In the genomic region with DNA sequence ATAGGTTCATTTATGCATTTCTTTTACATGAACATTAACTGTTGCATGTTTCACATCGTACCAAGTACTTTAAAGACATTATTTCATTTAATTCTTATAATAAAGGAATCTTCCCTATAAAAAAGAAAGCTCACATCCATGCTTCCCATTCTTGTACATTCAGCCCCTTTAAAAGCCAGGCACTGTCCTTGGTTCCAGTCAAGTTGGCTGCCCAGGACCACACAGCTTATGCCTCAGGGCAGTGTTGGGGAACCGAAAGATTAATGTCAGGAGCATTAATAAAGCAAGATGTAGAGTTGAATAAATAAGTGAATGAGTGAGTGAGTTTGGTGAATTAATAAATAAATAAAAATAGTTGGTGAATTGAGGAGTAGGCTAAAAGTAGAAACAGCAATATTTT, we compare ENCODE assay signal across 20 cellular contexts.
DNase-seq lines count a peak whose midpoint lies in the region; FAIRE-seq and TF ChIP-seq lines count a peak whose summit lies in the region.
"Had no signal": no experiment of that assay in that cellular context is flagged by ENCODE, and none has a peak within 500 bp of the region (broad histone marks: within the 10 kb centered on the region; RNA-seq: fewer than 3 reads in every experiment).

No MANE protein-coding gene starts in this region.

- no peak overlapping the region for H3K4me3 Mint-ChIP-seq in H9
- H3K4me3 Mint-ChIP-seq: CD4-positive, alpha-beta T cell; CD8-positive, alpha-beta T cell had no signal

- TF ChIP-seq CTCF in H9 (conservative IDR thresholded peaks at IDR 0.05) (no peak), keratinocyte (optimal IDR thresholded peaks at IDR 0.05 in 1 of 3, IDR thresholded peaks at IDR 0.05 in 1 of 3, conservative IDR thresholded peaks at IDR 0.05 in 1 of 3; ENCODE audit: extremely low read depth in 1 of 3, insufficient read depth in 2 of 3, low read length in 3 of 3) (no peak)

- H2AK5ac ChIP-seq in H9 (ENCODE audit: insufficient read length, low read length): no peak overlapping the region

- H3K4ac ChIP-seq in H9 (ENCODE audit: low read depth, low read length): no peak overlapping the region; the same call in 1 of the 2 replicates

- H3K9me1 ChIP-seq in keratinocyte (ENCODE audit: control insufficient read depth, extremely low read depth, insufficient read depth, low read length): no peaks in the 10 kb centered on the region

- H3K4me1 ChIP-seq in H9 (ENCODE audit: insufficient read depth, low read length) (peaks cover 7% of the 10 kb centered on the region), HUES48 (ENCODE audit: control insufficient read depth, insufficient read depth, low read length) (peaks cover 19% of the 10 kb centered on the region), keratinocyte (ENCODE audit: control insufficient read depth, extremely low read depth, insufficient read depth, low read length) (peaks cover 23% of the 10 kb centered on the region), small intestine (ENCODE audit: control insufficient read depth in 2 of 2, insufficient read depth in 1 of 2, low read depth in 1 of 2, low read length in 1 of 2) (no peaks in the 10 kb centered on the region)
- H3K4me1 ChIP-seq: BLaER1 treated with 17β-estradiol and CSF1 and Interleukin-3, amounts not matched to agents 10 nM and 100 nM; Caco-2 had no signal

- H4K8ac ChIP-seq in H9 (replicated peaks; ENCODE audit: insufficient read length, low read depth, low read length): no peak overlapping the region

- H3K9me3 ChIP-seq in H9 (ENCODE audit: control insufficient read depth, low read depth, low read length) (no peaks in the 10 kb centered on the region), HUES48 (ENCODE audit: control insufficient read depth, insufficient read depth, low read length) (no peaks in the 10 kb centered on the region), keratinocyte (ENCODE audit: control insufficient read depth, low read depth, low read length) (no peaks in the 10 kb centered on the region), small intestine (ENCODE audit: control insufficient read depth, low read depth) (no peaks in the 10 kb centered on the region)
- H3K9me3 ChIP-seq: Caco-2 had no signal

- no peak overlapping the region for H4K91ac ChIP-seq in H9 (ENCODE audit: insufficient read length, low read depth, low read length)

- H3K4me2 ChIP-seq in H9 (ENCODE audit: insufficient read depth, insufficient read length, low read length): no peak overlapping the region
- H3K4me2 ChIP-seq in keratinocyte (ENCODE audit: control insufficient read depth, extremely low read depth, insufficient read depth, low read depth, low read length): no peak overlapping the region
- H3K4me2 ChIP-seq: BLaER1 treated with 17β-estradiol and CSF1 and Interleukin-3, amounts not matched to agents 10 nM and 100 nM had no signal

- peaks cover 17 to 22% of the 10 kb centered on the region in 2 experiments for H3K4me1 Mint-ChIP-seq in H9

- no peaks in the 10 kb centered on the region for H3K27me3 ChIP-seq in H9 (ENCODE audit: insufficient read depth, low read length)
- no peaks in the 10 kb centered on the region for H3K27me3 ChIP-seq in HUES48 (ENCODE audit: control insufficient read depth, insufficient read depth, low read length)
- no peaks in the 10 kb centered on the region for H3K27me3 ChIP-seq in keratinocyte (ENCODE audit: control insufficient read depth, extremely low read depth, insufficient read depth, low read length)
- H3K27me3 ChIP-seq in small intestine (ENCODE audit: control insufficient read depth in 2 of 2, insufficient read depth in 2 of 2, low read length in 2 of 2): no peaks in the 10 kb centered on the region
- H3K27me3 ChIP-seq: BLaER1 treated with 17β-estradiol and CSF1 and Interleukin-3, amounts not matched to agents 10 nM and 100 nM had no signal

- no peak overlapping the region for H3K56ac ChIP-seq in H9 (ENCODE audit: insufficient read length, low read depth, low read length)

- peak overlapping the region in 2 of 3 experiments; percentile 67 to 72; a peak in 3 of 7 replicates for H3K27ac Mint-ChIP-seq in H9
- H3K27ac Mint-ChIP-seq: CD4-positive, alpha-beta T cell; CD8-positive, alpha-beta T cell had no signal

- DNase-seq in H9: no peak
- DNase-seq in keratinocyte (ENCODE audit: low read depth, low spot score): no peak
- no peak for DNase-seq in small intestine
- DNase-seq in glomerular visceral epithelial cell (ENCODE audit: extremely low spot score): no peak
- DNase-seq: 8988T; ACHN; Caco-2; Calu3; CD4-positive, alpha-beta T cell; CD8-positive, alpha-beta T cell; DMS79 treated with DMSO at 0.1 percent for 48 hours; GF-D8 had no signal

- no peaks in the 10 kb centered on the region for H3K9me3 Mint-ChIP-seq in H9
- H3K9me3 Mint-ChIP-seq: CD4-positive, alpha-beta T cell; CD8-positive, alpha-beta T cell had no signal

- H3T11ph ChIP-seq in H9 (ENCODE audit: low read length): no peak overlapping the region

- dilution Hi-C loops in keratinocyte (cut with MboI; ENCODE audit: extremely low pct_ligation_motif_present, low sequenced_read_pairs): no loop called here

- H3K79me1 ChIP-seq in H9 (ENCODE audit: insufficient read depth, low read depth, low read length, poor library complexity, severe bottlenecking): no peaks in the 10 kb centered on the region

- H3K27ac ChIP-seq in H9 (ENCODE audit: insufficient read length, low read depth, low read length): no peak overlapping the region
- H3K27ac ChIP-seq in HUES48 (ENCODE audit: low read depth, low read length): peak overlapping the region; percentile 49
- H3K27ac ChIP-seq in keratinocyte (ENCODE audit: control insufficient read depth, insufficient read depth, low read length): no peak overlapping the region
- H3K27ac ChIP-seq in small intestine (ENCODE audit: low read depth in 1 of 2, low read length in 1 of 2): no peak overlapping the region
- H3K27ac ChIP-seq: BLaER1 treated with 17β-estradiol and CSF1 and Interleukin-3, amounts not matched to agents 10 nM and 100 nM; C4-2B had no signal

- peak; percentile 58 for FAIRE-seq in keratinocyte (lab: Jason Lieb, UNC)
- FAIRE-seq in small intestine (lab: Jason Lieb, UNC): no peak
- FAIRE-seq: A204.1, D721Med, G401.6, GM12891, GM19239 had no signal

- H2BK20ac ChIP-seq in H9 (ENCODE audit: low read depth, low read length, poor library complexity, severe bottlenecking): no peak overlapping the region

- peaks cover 2% of the 10 kb centered on the region for H3K23me2 ChIP-seq in H9 (ENCODE audit: insufficient read length, low read depth, low read length, poor library complexity, severe bottlenecking)

- no peak overlapping the region for H4K5ac ChIP-seq in H9 (ENCODE audit: insufficient read length, low read depth, low read length)

- no peaks in the 10 kb centered on the region for H4K20me1 ChIP-seq in H9 (ENCODE audit: control insufficient read depth, insufficient read depth, insufficient read length)
- no peaks in the 10 kb centered on the region for H4K20me1 ChIP-seq in keratinocyte (ENCODE audit: control insufficient read depth, extremely low read depth, insufficient read depth, low read length)
- H4K20me1 ChIP-seq: BLaER1 treated with 17β-estradiol and CSF1 and Interleukin-3, amounts not matched to agents 10 nM and 100 nM had no signal

- H3K9ac ChIP-seq in H9 (ENCODE audit: extremely low read depth, insufficient read length, low read length) (no peak overlapping the region), HUES48 (ENCODE audit: low read depth, low read length) (no peak overlapping the region), keratinocyte (ENCODE audit: control insufficient read depth, extremely low read depth, insufficient read depth, low read length) (no peak overlapping the region)
- H3K9ac ChIP-seq: BLaER1 treated with 17β-estradiol and CSF1 and Interleukin-3, amounts not matched to agents 10 nM and 100 nM had no signal

- H2AFZ ChIP-seq in H9 (ENCODE audit: low read length) (no peak overlapping the region), keratinocyte (ENCODE audit: control insufficient read depth, low read length) (no peak overlapping the region)

- peak overlapping the region; percentile 48 for H3K18ac ChIP-seq in H9 (ENCODE audit: insufficient read length, low read depth, low read length)

- no peak overlapping the region for H3K14ac ChIP-seq in H9 (ENCODE audit: insufficient read depth, low read length)

- H2BK120ac ChIP-seq in H9 (ENCODE audit: low read depth, low read length, poor library complexity, severe bottlenecking): no peak overlapping the region

- H3K4me3 ChIP-seq in HUES48 (ENCODE audit: low read depth, low read length) (no peak overlapping the region), keratinocyte (ENCODE audit: control insufficient read depth in 2 of 3, extremely low read depth in 1 of 3, insufficient read depth in 2 of 3, low read depth in 1 of 3, low read length in 3 of 3) (no peak overlapping the region), small intestine (ENCODE audit: low read depth in 1 of 2, low read length in 2 of 2) (no peak overlapping the region)
- H3K4me3 ChIP-seq: BLaER1 treated with 17β-estradiol and CSF1 and Interleukin-3, amounts not matched to agents 10 nM and 100 nM had no signal

- no peaks in the 10 kb centered on the region for H3K27me3 Mint-ChIP-seq in H9 (ENCODE audit: low read depth)

- no peaks in the 10 kb centered on the region for H3K36me3 Mint-ChIP-seq in H9 (ENCODE audit: insufficient read depth in 1 of 3, low read depth in 3 of 3)
- H3K36me3 Mint-ChIP-seq: CD8-positive, alpha-beta T cell had no signal

- H2BK12ac ChIP-seq in H9 (ENCODE audit: insufficient read length, low read depth, low read length): peak overlapping the region; percentile 94

- no CpG with 5 or more reads among the region's 2 CpGs for WGBS in H9 (ENCODE audit: extremely low coverage, insufficient read length, low lambda C conversion rate)
- WGBS in small intestine, 3 donors: 85 to 94% (median 90%) methylated on average over 2 of the region's 2 CpGs

- H2BK5ac ChIP-seq in H9 (ENCODE audit: insufficient read length, low read length): no peak overlapping the region

- H2BK15ac ChIP-seq in H9 (ENCODE audit: low read depth, low read length): no peak overlapping the region

- H3K79me2 ChIP-seq in H9 (ENCODE audit: insufficient read depth, low read length) (no peaks in the 10 kb centered on the region), keratinocyte (ENCODE audit: control insufficient read depth, insufficient read depth, low read length) (no peaks in the 10 kb centered on the region)

- H3K23ac ChIP-seq in H9 (ENCODE audit: insufficient read length, low read depth, low read length): no peak overlapping the region

- H3K36me3 ChIP-seq in HUES48 (ENCODE audit: control insufficient read depth, insufficient read depth, low read length) (no peaks in the 10 kb centered on the region), keratinocyte (ENCODE audit: control insufficient read depth in 2 of 2, extremely low read depth in 1 of 2, insufficient read depth in 2 of 2, low read length in 2 of 2) (no peaks in the 10 kb centered on the region), small intestine (ENCODE audit: control insufficient read depth in 2 of 2, insufficient read depth in 2 of 2, low read length in 2 of 2) (no peaks in the 10 kb centered on the region)
- H3K36me3 ChIP-seq: BLaER1 treated with 17β-estradiol and CSF1 and Interleukin-3, amounts not matched to agents 10 nM and 100 nM had no signal
